21 cellular contexts compared by ENCODE assay signal in genomic region chr5:72723584-72723983, GRCh38.
"Had no signal": no experiment of that assay in that cellular context is flagged by ENCODE, and none has a peak within 500 bp of the region (broad histone marks: within the 10 kb centered on the region; RNA-seq: fewer than 3 reads in every experiment).

No MANE protein-coding gene starts in this region.

- H3K27ac ChIP-seq: skin epidermis, tibial nerve, uterus had no signal

- H3K36me3 ChIP-seq: tibial nerve, uterus had no signal

- H3K4me1 ChIP-seq: tibial nerve, uterus had no signal

- H3K36me3 Mint-ChIP-seq: natural killer cell treated with Interleukin-12 subunit alpha and Interleukin-12 subunit beta and Interleukin-15 and Interleukin-18, amount 100 ng/mL, for 72 hours had no signal

- H3K4me3 ChIP-seq: skin epidermis, tibial nerve, uterus had no signal

- H3K9me3 Mint-ChIP-seq: effector memory CD8-positive, alpha-beta T cell; natural killer cell treated with Interleukin-12 subunit alpha and Interleukin-12 subunit beta and Interleukin-15 and Interleukin-18, amount 100 ng/mL, for 72 hours had no signal

- ATAC-seq: activated CD4-positive, CD25-positive, alpha-beta regulatory T cell treated with anti-CD3 and anti-CD28 coated beads, Interleukin-2, amount 50 U/mL, for 24 hours; effector memory CD8-positive, alpha-beta T cell; natural killer cell treated with Interleukin-12 subunit alpha and Interleukin-12 subunit beta and Interleukin-15 and Interleukin-18, amount 100 ng/mL, for 72 hours had no signal

- H3K27ac Mint-ChIP-seq: dendritic cell treated with granulocyte-macrophage colony-stimulating factor and Interleukin-4, amounts not matched to agents 40 ng/mL and 50 ng/mL, for 4 days; effector memory CD8-positive, alpha-beta T cell; natural killer cell treated with Interleukin-12 subunit alpha and Interleukin-12 subunit beta and Interleukin-15 and Interleukin-18, amount 100 ng/mL, for 72 hours had no signal

- DNase-seq: activated CD4-positive, alpha-beta T cell treated with anti-CD3 and anti-CD28 coated beads, Interleukin-2, amount 50 U/mL, for 4 hours; activated naive CD4-positive, alpha-beta T cell; activated T-cell treated with anti-CD3 and anti-CD28 coated beads for 4 hours; anterior cingulate cortex; effector memory CD8-positive, alpha-beta T cell; hippocampal formation; mesendoderm; nucleus accumbens; posterior cingulate gyrus; stimulated activated CD4-positive, alpha-beta T cell treated with anti-CD3 and anti-CD28 coated beads, Interleukin-15, amount 100 ng/mL, for 24 hours; stimulated activated CD4-positive, alpha-beta T cell treated with anti-CD3 and anti-CD28 coated beads, Interleukin-4, amount 100 ng/mL, for 1 hour; stimulated activated naive CD4-positive, alpha-beta T cell treated with Interleukin-2 at 50 U/mL for 16 hours; substantia nigra; T1000; uterus had no signal

- H3K27me3 ChIP-seq: tibial nerve, uterus had no signal

- H3K9me3 ChIP-seq: uterus had no signal

- FAIRE-seq: keratinocyte had no signal

- H3K4me3 Mint-ChIP-seq: dendritic cell treated with granulocyte-macrophage colony-stimulating factor and Interleukin-4, amounts not matched to agents 40 ng/mL and 50 ng/mL, for 4 days; effector memory CD8-positive, alpha-beta T cell; natural killer cell treated with Interleukin-12 subunit alpha and Interleukin-12 subunit beta and Interleukin-15 and Interleukin-18, amount 100 ng/mL, for 72 hours had no signal
